ENCODE assay signal across 8 cellular contexts in the genomic region with DNA sequence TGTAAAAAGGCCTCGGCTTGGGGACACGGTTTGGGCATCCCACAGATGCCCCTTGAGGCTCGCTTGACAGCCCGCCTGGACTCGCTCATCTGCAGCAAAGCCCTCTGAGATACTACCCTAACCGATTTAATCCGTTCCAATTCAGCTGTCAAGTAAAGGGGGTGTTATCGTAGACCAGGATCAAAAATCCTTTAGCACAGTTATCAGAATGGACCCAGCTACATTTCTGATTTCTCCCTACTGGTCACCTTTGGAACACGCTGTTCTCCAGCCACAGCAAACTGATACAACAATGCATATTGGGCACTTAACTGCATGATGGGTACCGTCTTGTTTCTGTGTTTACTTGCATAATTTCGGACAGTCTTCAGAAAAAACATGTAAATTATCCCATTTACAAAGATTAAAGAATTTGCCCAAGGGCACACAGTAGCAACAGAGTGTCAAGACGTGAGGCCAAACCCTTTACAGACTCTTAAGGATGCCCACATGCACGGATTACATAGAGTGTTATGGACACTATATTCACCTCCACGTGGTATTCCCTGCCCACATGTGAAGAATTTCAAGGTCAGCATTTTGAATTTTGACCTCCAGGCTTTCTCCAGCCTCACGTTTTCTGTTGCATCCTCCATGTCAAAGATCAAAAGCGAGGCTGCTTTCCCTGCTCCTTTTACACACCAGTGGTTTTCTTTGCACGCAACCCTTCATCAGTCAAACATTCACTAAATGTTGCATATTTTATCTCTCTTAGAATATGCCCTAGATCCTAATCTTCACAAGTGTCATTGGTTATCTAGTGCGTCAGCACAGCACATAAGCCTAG. TPM values are rescaled to one million over a fixed set of nuclear protein-coding genes. Genes with fewer than 3 reads are reported as not detected.
DNase-seq lines count a peak whose midpoint lies in the region; ATAC-seq and TF ChIP-seq lines count a peak whose summit lies in the region.

No MANE protein-coding gene starts in this region.

- H3K4me3 Mint-ChIP-seq in dendritic cell treated with granulocyte-macrophage colony-stimulating factor and Interleukin-4, amounts not matched to agents 40 ng/mL and 50 ng/mL, for 4 days = peak overlapping the region; percentile 92
- H3K4me3 Mint-ChIP-seq in natural killer cell = peak overlapping the region; percentile 88

- H3K36me3 ChIP-seq in BE2C = no peaks in the 10 kb centered on the region
- H3K36me3 ChIP-seq in Loucy (ENCODE audit: insufficient read depth, low read length) = no peaks in the 10 kb centered on the region

- H3K9ac ChIP-seq in Loucy (ENCODE audit: low read depth, low read length, poor library complexity, severe bottlenecking) = no peak overlapping the region

- H4K20me1 ChIP-seq in Loucy (ENCODE audit: insufficient read depth, low read length, poor library complexity, severe bottlenecking) = no peaks in the 10 kb centered on the region

- peaks cover 28% of the 10 kb centered on the region for H3K4me1 Mint-ChIP-seq in dendritic cell treated with granulocyte-macrophage colony-stimulating factor and Interleukin-4, amounts not matched to agents 40 ng/mL and 50 ng/mL, for 4 days (ENCODE audit: low read depth)
- peaks cover 30 to 46% of the 10 kb centered on the region in 2 donors for H3K4me1 Mint-ChIP-seq in natural killer cell

- H3K4me2 ChIP-seq in Loucy (ENCODE audit: low read depth, low read length, poor library complexity, severe bottlenecking) = peak overlapping the region; percentile 94

- H2AFZ ChIP-seq in Loucy (ENCODE audit: low read length) = no peak overlapping the region

- no peaks in the 10 kb centered on the region for H3K4me1 ChIP-seq in BE2C
- H3K4me1 ChIP-seq in Loucy (ENCODE audit: insufficient read depth, low read length, poor library complexity, severe bottlenecking) = peaks cover 26% of the 10 kb centered on the region

- H3K79me2 ChIP-seq in Loucy (ENCODE audit: insufficient read depth, low read length) = peaks cover 11% of the 10 kb centered on the region

- intact Hi-C loops in dendritic cell treated with granulocyte-macrophage colony-stimulating factor and Interleukin-4, amounts not matched to agents 40 ng/mL and 50 ng/mL, for 4 days (cut with micrococcal nuclease) = no loop called here
- intact Hi-C loops in natural killer cell (cut with micrococcal nuclease) (no loop called here), left colon (cut with DNase I, micrococcal nuclease) (no loop called here)

- peak overlapping the region; percentile 91 for H3K27ac Mint-ChIP-seq in dendritic cell treated with granulocyte-macrophage colony-stimulating factor and Interleukin-4, amounts not matched to agents 40 ng/mL and 50 ng/mL, for 4 days
- peak overlapping the region; percentile 93 to 95 for H3K27ac Mint-ChIP-seq in natural killer cell

- H3K36me3 Mint-ChIP-seq in dendritic cell treated with granulocyte-macrophage colony-stimulating factor and Interleukin-4, amounts not matched to agents 40 ng/mL and 50 ng/mL, for 4 days (ENCODE audit: low read depth) = peaks cover 31% of the 10 kb centered on the region
- no peaks in the 10 kb centered on the region for H3K36me3 Mint-ChIP-seq in natural killer cell

- H3K9me2 ChIP-seq in Loucy (replicated peaks; ENCODE audit: low read depth, low read length) = no peaks in the 10 kb centered on the region

- H3K9me3 Mint-ChIP-seq in dendritic cell treated with granulocyte-macrophage colony-stimulating factor and Interleukin-4, amounts not matched to agents 40 ng/mL and 50 ng/mL, for 4 days = no peaks in the 10 kb centered on the region
- H3K9me3 Mint-ChIP-seq in natural killer cell = no peaks in the 10 kb centered on the region

- H3K9me3 ChIP-seq in BE2C (no peaks in the 10 kb centered on the region), Loucy (ENCODE audit: insufficient read depth, low read depth, low read length) (no peaks in the 10 kb centered on the region)

- no peak for ATAC-seq in natural killer cell
- no peak for ATAC-seq in left colon

- DNase-seq in BE2C (no peak), natural killer cell (no peak), left colon (no peak), islet precursor cell (no peak), NCI-H1930 (lab: John Stamatoyannopoulos, UW) (no peak), HCEC 1CT (no peak)

- no peaks in the 10 kb centered on the region for H3K27me3 Mint-ChIP-seq in dendritic cell treated with granulocyte-macrophage colony-stimulating factor and Interleukin-4, amounts not matched to agents 40 ng/mL and 50 ng/mL, for 4 days
- no peaks in the 10 kb centered on the region for H3K27me3 Mint-ChIP-seq in natural killer cell (ENCODE audit: low read depth in 2 of 2)

- H3K4me3 ChIP-seq in BE2C (ENCODE audit: low read depth, low read length) (no peak overlapping the region), Loucy (ENCODE audit: low read length, poor library complexity, severe bottlenecking) (peak overlapping the region; percentile 77)

- H3F3A ChIP-seq in Loucy (ENCODE audit: low read depth) = peaks cover 12% of the 10 kb centered on the region; the same call in 1 of the 2 replicates

- TF ChIP-seq CTCF in BE2C (IDR thresholded peaks at IDR 0.05; ENCODE audit: low read depth, low read length) (peak; percentile 37), Loucy (conservative IDR thresholded peaks at IDR 0.05; ENCODE audit: low read length) (peak; percentile 38; the same call in 1 of the 2 replicates), natural killer cell (IDR thresholded peaks at IDR 0.05) (no peak)

- H3K27me3 ChIP-seq in BE2C (peaks cover 24% of the 10 kb centered on the region), Loucy (ENCODE audit: insufficient read depth, low read length, poor library complexity, severe bottlenecking) (peaks cover 8% of the 10 kb centered on the region)

RNA-seq across cellular contexts. Expression of a gene that starts 3.2 kb away (rescaled TPM):
- polyA plus RNA-seq in BE2C (2012; ENCODE audit: insufficient read depth, insufficient read length, low read depth) = 14.1 TPM
- total RNA-seq in natural killer cell (100 to 1,000 TPM in 2 of 3 donors, 10 to 100 TPM in 1; 52.2 to 222 (median 141) TPM), left colon (10 to 100 TPM; 58.8 to 82.3 TPM)
